ENCODE assay signal across 9 cellular contexts in the genomic region with DNA sequence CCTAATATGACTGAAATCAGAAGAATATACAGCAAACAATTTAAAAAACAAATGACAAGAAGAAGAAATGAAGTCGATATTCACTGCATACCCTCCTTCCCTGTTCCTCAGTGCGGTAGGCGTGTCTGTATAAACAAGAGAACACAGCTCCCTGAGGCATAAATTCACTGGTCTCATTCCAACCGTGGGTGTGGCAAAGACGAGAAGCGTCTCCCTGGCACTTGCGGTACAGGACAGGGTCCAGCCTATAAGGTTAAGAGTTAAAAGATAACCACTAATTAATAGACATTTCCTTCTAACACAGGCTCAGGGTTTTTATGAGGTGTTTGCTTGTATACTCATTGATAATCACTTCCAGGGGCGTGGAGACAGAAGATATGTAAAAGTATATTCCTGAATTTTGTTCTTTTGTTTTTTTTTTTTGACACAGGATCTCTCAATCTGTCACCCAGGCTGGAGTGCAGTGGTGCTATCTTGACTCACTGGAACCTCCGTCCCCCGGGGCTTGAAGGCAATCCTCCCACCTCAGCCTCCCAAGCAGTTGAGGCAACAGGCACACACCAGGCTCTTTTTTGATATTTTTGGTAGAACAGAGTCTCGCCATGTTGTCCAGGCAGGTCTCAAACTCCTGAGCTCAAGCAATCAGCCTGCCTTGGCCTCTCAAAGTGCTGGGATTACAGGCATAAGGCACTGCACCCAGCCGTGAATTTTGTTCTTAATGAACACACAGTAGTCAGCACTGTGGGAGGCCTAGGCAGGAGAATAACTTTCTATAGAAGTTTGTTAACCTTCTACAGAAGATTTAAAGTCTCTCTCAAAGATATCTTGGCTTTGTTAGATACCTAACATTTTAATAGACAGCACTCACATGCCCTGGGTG. TPM values are rescaled to one million over a fixed set of nuclear protein-coding genes. Genes with fewer than 3 reads are reported as not detected.
DNase-seq lines count a peak whose midpoint lies in the region; ATAC-seq and TF ChIP-seq lines count a peak whose summit lies in the region.
"Had no signal": no experiment of that assay in that cellular context is flagged by ENCODE, and none has a peak within 500 bp of the region (broad histone marks: within the 10 kb centered on the region; RNA-seq: fewer than 3 reads in every experiment).

No MANE protein-coding gene starts in this region.

- H3K27ac ChIP-seq in SK-N-SH (ENCODE audit: low read depth in 2 of 2, low read length in 1 of 2), result no peak overlapping the region
- peak overlapping the region; percentile 28 to 65 (median 50) for H3K27ac ChIP-seq in stomach
- H3K27ac ChIP-seq in ascending aorta, result no peak overlapping the region

- no peaks in the 10 kb centered on the region; a peak in 1 of 4 replicates for H3K4me1 ChIP-seq in SK-N-SH (ENCODE audit: control insufficient read depth in 1 of 2, insufficient read depth in 2 of 2, low read depth in 1 of 2, low read length in 1 of 2)
- H3K4me1 ChIP-seq in stomach, result peaks cover 14 to 24% (median 16%) of the 10 kb centered on the region in 4 donors
- H3K4me1 ChIP-seq in ascending aorta, result no peaks in the 10 kb centered on the region

- H4K20me1 ChIP-seq in SK-N-SH (ENCODE audit: insufficient read depth), result no peaks in the 10 kb centered on the region

- no peak overlapping the region for H3K4me2 ChIP-seq in SK-N-SH

- H3K36me3 ChIP-seq in SK-N-SH (replicated peaks in 1 of 2; ENCODE audit: control insufficient read depth in 1 of 2, insufficient read depth in 2 of 2, low read length in 1 of 2), result peaks cover 26 to 41% of the 10 kb centered on the region in 2 experiments
- H3K36me3 ChIP-seq in stomach, result peaks cover 17 to 71% (median 71%) of the 10 kb centered on the region in 4 donors
- H3K36me3 ChIP-seq in ascending aorta, result peaks cover 37 to 49% of the 10 kb centered on the region in 2 donors

- DNase-seq in SK-N-SH (no peak), T-helper 17 cell (no peak), left ventricle myocardium superior (no peak), stomach (peak; percentile 49), ascending aorta (ENCODE audit: low spot score in 2 of 2) (no peak)
- no peak for DNase-seq in effector memory CD8-positive, alpha-beta T cell
- no peak for DNase-seq in activated CD4-positive, alpha-beta T cell treated with anti-CD3 and anti-CD28 coated beads, Interleukin-2, amount 50 U/mL, for 48 hours
- DNase-seq: NCI-H1092 had no signal

- TF ChIP-seq RAD21 in SK-N-SH (IDR thresholded peaks at IDR 0.05; ENCODE audit: low read length), result no peak

- H3K27me3 Mint-ChIP-seq in T-helper 17 cell, result no peaks in the 10 kb centered on the region
- no peaks in the 10 kb centered on the region for H3K27me3 Mint-ChIP-seq in effector memory CD8-positive, alpha-beta T cell

- intact Hi-C loops in left ventricle myocardium superior (cut with micrococcal nuclease), result no loop called here
- intact Hi-C loops in stomach (cut with DNase I; ENCODE audit: low total_unique reads), result no loop called here
- intact Hi-C loops in ascending aorta (cut with DNase I), result no loop called here

- peaks cover 8% of the 10 kb centered on the region for H3K4me1 Mint-ChIP-seq in T-helper 17 cell
- H3K4me1 Mint-ChIP-seq in effector memory CD8-positive, alpha-beta T cell (ENCODE audit: low read depth in 2 of 2), result no peaks in the 10 kb centered on the region

- H3F3A ChIP-seq in SK-N-SH (replicated peaks; ENCODE audit: insufficient read depth), result no peaks in the 10 kb centered on the region

- H3K27me3 ChIP-seq in SK-N-SH (ENCODE audit: insufficient read depth) (no peaks in the 10 kb centered on the region), stomach (no peaks in the 10 kb centered on the region), ascending aorta (no peaks in the 10 kb centered on the region)

- no peaks in the 10 kb centered on the region for H3K9me3 Mint-ChIP-seq in effector memory CD8-positive, alpha-beta T cell

- H2AFZ ChIP-seq in SK-N-SH (ENCODE audit: low read depth), result no peak overlapping the region

- H3K4me3 ChIP-seq in SK-N-SH (ENCODE audit: low read depth in 2 of 2, low read length in 1 of 2) (no peak overlapping the region), stomach (no peak overlapping the region), ascending aorta (no peak overlapping the region)

- peaks cover 5% of the 10 kb centered on the region for H3K36me3 Mint-ChIP-seq in T-helper 17 cell (ENCODE audit: low read depth)
- peaks cover 88% of the 10 kb centered on the region for H3K36me3 Mint-ChIP-seq in effector memory CD8-positive, alpha-beta T cell (ENCODE audit: insufficient read depth)

- 73% methylated on average over 12 of the region's 12 CpGs for WGBS in SK-N-SH (ENCODE audit: low lambda C conversion rate)
- WGBS in stomach, 5 donors, result 31 to 43% (median 33%) methylated on average over 12 of the region's 12 CpGs

- H3K27ac Mint-ChIP-seq in T-helper 17 cell, result peak overlapping the region; percentile 51
- H3K27ac Mint-ChIP-seq in effector memory CD8-positive, alpha-beta T cell, result peak overlapping the region in 1 of 2 donors; percentile 77

- H3K4me3 Mint-ChIP-seq in T-helper 17 cell, result no peak overlapping the region
- H3K4me3 Mint-ChIP-seq in effector memory CD8-positive, alpha-beta T cell, result no peak overlapping the region

- CTCF ChIA-PET in SK-N-SH (lab: Yijun Ruan, JAX), result no interaction called here

- H3K79me2 ChIP-seq in SK-N-SH (ENCODE audit: insufficient read depth), result no peaks in the 10 kb centered on the region

- H3K9me3 ChIP-seq in SK-N-SH (no peaks in the 10 kb centered on the region), T-helper 17 cell (ENCODE audit: control insufficient read depth, low read length, poor library complexity, severe bottlenecking) (no peaks in the 10 kb centered on the region), stomach (no peaks in the 10 kb centered on the region), ascending aorta (no peaks in the 10 kb centered on the region)

- no peak for TF ChIP-seq POLR2A in stomach (IDR thresholded peaks at IDR 0.05)

- POLR2A ChIA-PET in SK-N-SH (lab: Yijun Ruan, JAX), result no interaction called here

- H3K9me2 ChIP-seq in SK-N-SH, result no peaks in the 10 kb centered on the region

- TF ChIP-seq EP300 in SK-N-SH (IDR thresholded peaks at IDR 0.05; ENCODE audit: borderline replicate concordance in 1 of 2, low read depth in 1 of 2, low read length in 1 of 2) (no peak), stomach (IDR thresholded peaks at IDR 0.05) (no peak)

- peak; percentile 27; the same call in 1 of the 3 replicates for ATAC-seq in SK-N-SH treated with all-trans-retinoic acid at 6 μM for 48 hours
- ATAC-seq in T-helper 17 cell, result no peak
- ATAC-seq in left ventricle myocardium superior, result peak; percentile 83
- ATAC-seq in effector memory CD8-positive, alpha-beta T cell (replicated peaks), result no peak

- TF ChIP-seq CTCF in SK-N-SH (IDR thresholded peaks at IDR 0.05) (no peak), stomach (IDR thresholded peaks at IDR 0.05) (no peak), ascending aorta (IDR thresholded peaks at IDR 0.05) (no peak)

- H3K9ac ChIP-seq in SK-N-SH, result no peak overlapping the region

TF ChIP-seq in SK-N-SH treated with all-trans-retinoic acid at 6 μM for 48 hours, 23 proteins besides CTCF, POLR2A, EP300 and RAD21 (continues in another document):
- TF ChIP-seq ISL1 (CRISPR knock-in tag; IDR thresholded peaks at IDR 0.05) (no peak), OSR1 (CRISPR knock-in tag; IDR thresholded peaks at IDR 0.05) (no peak), ESRRG (CRISPR knock-in tag; IDR thresholded peaks at IDR 0.05) (no peak), SNAI2 (CRISPR knock-in tag; IDR thresholded peaks at IDR 0.05) (no peak)
- TF ChIP-seq, protein P1, sequence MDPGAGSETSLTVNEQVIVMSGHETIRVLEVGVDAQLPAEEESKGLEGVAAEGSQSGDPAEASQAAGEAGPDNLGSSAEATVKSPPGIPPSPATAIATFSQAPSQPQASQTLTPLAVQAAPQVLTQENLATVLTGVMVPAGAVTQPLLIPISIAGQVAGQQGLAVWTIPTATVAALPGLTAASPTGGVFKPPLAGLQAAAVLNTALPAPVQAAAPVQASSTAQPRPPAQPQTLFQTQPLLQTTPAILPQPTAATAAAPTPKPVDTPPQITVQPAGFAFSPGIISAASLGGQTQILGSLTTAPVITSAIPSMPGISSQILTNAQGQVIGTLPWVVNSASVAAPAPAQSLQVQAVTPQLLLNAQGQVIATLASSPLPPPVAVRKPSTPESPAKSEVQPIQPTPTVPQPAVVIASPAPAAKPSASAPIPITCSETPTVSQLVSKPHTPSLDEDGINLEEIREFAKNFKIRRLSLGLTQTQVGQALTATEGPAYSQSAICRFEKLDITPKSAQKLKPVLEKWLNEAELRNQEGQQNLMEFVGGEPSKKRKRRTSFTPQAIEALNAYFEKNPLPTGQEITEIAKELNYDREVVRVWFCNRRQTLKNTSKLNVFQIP (CRISPR knock-in tag; IDR thresholded peaks at IDR 0.05; ENCODE audit: borderline replicate concordance, low read depth), result no peak

TF ChIP-seq in SK-N-SH, 30 proteins besides CTCF, POLR2A, EP300 and RAD21 (continues in another document):
- TF ChIP-seq FOXM1 (IDR thresholded peaks at IDR 0.05; ENCODE audit: low read depth) (no peak), ELF1 (IDR thresholded peaks at IDR 0.05) (no peak), FOXJ3 (CRISPR knock-in tag; IDR thresholded peaks at IDR 0.05) (no peak), RXRA (IDR thresholded peaks at IDR 0.05; ENCODE audit: borderline replicate concordance, low read depth) (no peak), TCF12 (IDR thresholded peaks at IDR 0.05) (no peak), MXI1 (IDR thresholded peaks at IDR 0.05; ENCODE audit: low read depth, low read length) (no peak), CHD2 (IDR thresholded peaks at IDR 0.05; ENCODE audit: low read length, partially characterized antibody) (no peak), RFX5 (IDR thresholded peaks at IDR 0.05; ENCODE audit: low read length) (no peak)
- TF ChIP-seq, protein P2, sequence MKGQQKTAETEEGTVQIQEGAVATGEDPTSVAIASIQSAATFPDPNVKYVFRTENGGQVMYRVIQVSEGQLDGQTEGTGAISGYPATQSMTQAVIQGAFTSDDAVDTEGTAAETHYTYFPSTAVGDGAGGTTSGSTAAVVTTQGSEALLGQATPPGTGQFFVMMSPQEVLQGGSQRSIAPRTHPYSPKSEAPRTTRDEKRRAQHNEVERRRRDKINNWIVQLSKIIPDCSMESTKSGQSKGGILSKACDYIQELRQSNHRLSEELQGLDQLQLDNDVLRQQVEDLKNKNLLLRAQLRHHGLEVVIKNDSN (IDR thresholded peaks at IDR 0.05; ENCODE audit: borderline replicate concordance, low read depth), result no peak

RNA-seq across cellular contexts. Expression of a gene that starts 59.1 kb away (rescaled TPM):
- polyA plus RNA-seq in SK-N-SH (2012; rRNA removed), result 0.10 and 0.18 TPM in 2 replicates
- polyA plus RNA-seq in SK-N-SH (2012; cell fraction: cytosol; rRNA removed), result 0.08 TPM in 1 of 2 replicates, not detected in the other
- 1.6 and 2.5 TPM in 2 replicates for polyA plus RNA-seq in SK-N-SH (2012; cell fraction: nucleus; rRNA removed)
- total RNA-seq in T-helper 17 cell, result 1 to 10 TPM; 1.6 to 2.4 TPM
- total RNA-seq in left ventricle myocardium superior, result not detected
- total RNA-seq in stomach, result 1 to 10 TPM in 1 of 5 donors, not detected in 4; 2.6 TPM
- 1 to 10 TPM in 1 of 3 donors, under 1 TPM in 1, not detected in 1; 0.25 to 2.6 TPM for polyA plus RNA-seq in stomach
- total RNA-seq in ascending aorta, result not detected

Comparison
In these comparisons a context has a peak if more than half of its experiments do, and no peak if none do; other contexts are left out.
1. ATAC-seq: peak in SK-N-SH treated with all-trans-retinoic acid at 6 μM for 48 hours (single experiment) and left ventricle myocardium superior (single experiment); none in T-helper 17 cell (single experiment) and effector memory CD8-positive, alpha-beta T cell (single experiment).
2. H3K27ac ChIP-seq: peak in stomach (5 of 5); none in SK-N-SH (0 of 2) and ascending aorta (0 of 2).